In the genomic region with DNA sequence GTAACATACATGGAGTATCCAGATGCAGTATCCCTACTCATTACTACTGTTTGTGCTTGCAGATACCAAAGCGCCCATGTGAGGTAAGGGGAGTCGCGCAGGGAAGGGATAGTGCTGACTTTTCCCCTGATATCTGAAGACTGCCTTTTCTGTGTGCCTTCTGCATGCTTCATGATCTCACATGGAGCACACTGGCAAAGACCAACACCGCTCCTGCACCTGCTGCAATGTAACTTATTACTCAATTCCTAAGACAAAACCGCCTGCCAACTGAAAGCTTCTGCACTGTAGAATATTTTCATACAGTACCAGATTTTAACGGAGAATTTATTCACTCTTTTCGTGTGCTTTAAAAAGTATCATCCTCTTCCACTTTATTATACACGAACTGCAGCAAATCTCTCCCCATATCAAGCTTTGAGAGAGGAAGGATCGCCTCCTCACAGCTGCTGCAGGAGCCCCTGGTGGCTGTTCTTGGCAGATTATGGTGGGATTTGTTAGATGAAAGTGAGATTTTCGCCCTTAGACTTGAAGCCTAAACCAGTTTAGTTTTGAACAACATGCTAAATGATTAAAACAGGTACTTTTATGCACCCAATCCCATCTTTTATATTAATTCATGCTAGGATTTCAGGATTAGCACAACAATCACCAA, we compare ENCODE assay signal across 3 cellular contexts.
TF ChIP-seq lines count a peak whose summit lies in the region.

No MANE protein-coding gene starts in this region.

TF ChIP-seq in SK-N-SH, 30 proteins besides CTCF, POLR2A, EP300 and RAD21:
- TF ChIP-seq FOXJ3 (CRISPR knock-in tag; IDR thresholded peaks at IDR 0.05) (no peak), JUND (IDR thresholded peaks at IDR 0.05) (no peak), MXI1 (IDR thresholded peaks at IDR 0.05; ENCODE audit: low read depth, low read length) (no peak), SMC3 (IDR thresholded peaks at IDR 0.05; ENCODE audit: low read depth, low read length) (no peak), EZH2phosphoT487 (IDR thresholded peaks at IDR 0.05; ENCODE audit: borderline replicate concordance, low read depth) (no peak), RCOR1 (IDR thresholded peaks at IDR 0.05; ENCODE audit: low read length) (no peak), YY1 (IDR thresholded peaks at IDR 0.05; ENCODE audit: low read depth) (no peak), ELF1 (IDR thresholded peaks at IDR 0.05) (no peak), SIN3A (IDR thresholded peaks at IDR 0.05; ENCODE audit: borderline replicate concordance, low read depth, low read length) (no peak)
- TF ChIP-seq, protein P1, sequence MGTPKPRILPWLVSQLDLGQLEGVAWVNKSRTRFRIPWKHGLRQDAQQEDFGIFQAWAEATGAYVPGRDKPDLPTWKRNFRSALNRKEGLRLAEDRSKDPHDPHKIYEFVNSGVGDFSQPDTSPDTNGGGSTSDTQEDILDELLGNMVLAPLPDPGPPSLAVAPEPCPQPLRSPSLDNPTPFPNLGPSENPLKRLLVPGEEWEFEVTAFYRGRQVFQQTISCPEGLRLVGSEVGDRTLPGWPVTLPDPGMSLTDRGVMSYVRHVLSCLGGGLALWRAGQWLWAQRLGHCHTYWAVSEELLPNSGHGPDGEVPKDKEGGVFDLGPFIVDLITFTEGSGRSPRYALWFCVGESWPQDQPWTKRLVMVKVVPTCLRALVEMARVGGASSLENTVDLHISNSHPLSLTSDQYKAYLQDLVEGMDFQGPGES (IDR thresholded peaks at IDR 0.05; ENCODE audit: low read depth, low read length): no peak
- TF ChIP-seq, protein P2, sequence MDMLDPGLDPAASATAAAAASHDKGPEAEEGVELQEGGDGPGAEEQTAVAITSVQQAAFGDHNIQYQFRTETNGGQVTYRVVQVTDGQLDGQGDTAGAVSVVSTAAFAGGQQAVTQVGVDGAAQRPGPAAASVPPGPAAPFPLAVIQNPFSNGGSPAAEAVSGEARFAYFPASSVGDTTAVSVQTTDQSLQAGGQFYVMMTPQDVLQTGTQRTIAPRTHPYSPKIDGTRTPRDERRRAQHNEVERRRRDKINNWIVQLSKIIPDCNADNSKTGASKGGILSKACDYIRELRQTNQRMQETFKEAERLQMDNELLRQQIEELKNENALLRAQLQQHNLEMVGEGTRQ (IDR thresholded peaks at IDR 0.05; ENCODE audit: borderline replicate concordance, low read depth, low read length): no peak
TF ChIP-seq in SK-N-SH: peak in this region for 0.

TF ChIP-seq in SK-N-SH treated with all-trans-retinoic acid at 6 μM for 48 hours, 23 proteins besides CTCF, POLR2A, EP300 and RAD21:
- TF ChIP-seq ARNTL (CRISPR knock-in tag; IDR thresholded peaks at IDR 0.05; ENCODE audit: borderline replicate concordance, low read depth) (no peak), ESRRG (CRISPR knock-in tag; IDR thresholded peaks at IDR 0.05) (no peak), TOX (CRISPR knock-in tag; IDR thresholded peaks at IDR 0.05; ENCODE audit: borderline replicate concordance) (no peak), BACH2 (CRISPR knock-in tag; IDR thresholded peaks at IDR 0.05; ENCODE audit: borderline replicate concordance) (no peak), SNAI2 (CRISPR knock-in tag; IDR thresholded peaks at IDR 0.05) (no peak), ZFP30 (CRISPR knock-in tag; IDR thresholded peaks at IDR 0.05) (no peak), ZFP3 (CRISPR knock-in tag; IDR thresholded peaks at IDR 0.05) (no peak), RARB (CRISPR knock-in tag; IDR thresholded peaks at IDR 0.05) (no peak), ZNF565 (CRISPR knock-in tag; conservative IDR thresholded peaks at IDR 0.05; ENCODE audit: low read depth) (no peak), ZNF8 (CRISPR knock-in tag; IDR thresholded peaks at IDR 0.05) (no peak), PPARA (CRISPR knock-in tag; IDR thresholded peaks at IDR 0.05; ENCODE audit: borderline replicate concordance) (no peak), ZNF70 (CRISPR knock-in tag; IDR thresholded peaks at IDR 0.05) (no peak), TCF4 (CRISPR knock-in tag; IDR thresholded peaks at IDR 0.05; ENCODE audit: borderline replicate concordance) (no peak), OSR1 (CRISPR knock-in tag; IDR thresholded peaks at IDR 0.05) (no peak)
- TF ChIP-seq, protein P3, sequence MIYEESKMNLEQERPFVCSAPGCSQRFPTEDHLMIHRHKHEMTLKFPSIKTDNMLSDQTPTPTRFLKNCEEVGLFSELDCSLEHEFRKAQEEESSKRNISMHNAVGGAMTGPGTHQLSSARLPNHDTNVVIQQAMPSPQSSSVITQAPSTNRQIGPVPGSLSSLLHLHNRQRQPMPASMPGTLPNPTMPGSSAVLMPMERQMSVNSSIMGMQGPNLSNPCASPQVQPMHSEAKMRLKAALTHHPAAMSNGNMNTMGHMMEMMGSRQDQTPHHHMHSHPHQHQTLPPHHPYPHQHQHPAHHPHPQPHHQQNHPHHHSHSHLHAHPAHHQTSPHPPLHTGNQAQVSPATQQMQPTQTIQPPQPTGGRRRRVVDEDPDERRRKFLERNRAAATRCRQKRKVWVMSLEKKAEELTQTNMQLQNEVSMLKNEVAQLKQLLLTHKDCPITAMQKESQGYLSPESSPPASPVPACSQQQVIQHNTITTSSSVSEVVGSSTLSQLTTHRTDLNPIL (CRISPR knock-in tag; IDR thresholded peaks at IDR 0.05; ENCODE audit: low read depth): no peak
- TF ChIP-seq, protein P4, sequence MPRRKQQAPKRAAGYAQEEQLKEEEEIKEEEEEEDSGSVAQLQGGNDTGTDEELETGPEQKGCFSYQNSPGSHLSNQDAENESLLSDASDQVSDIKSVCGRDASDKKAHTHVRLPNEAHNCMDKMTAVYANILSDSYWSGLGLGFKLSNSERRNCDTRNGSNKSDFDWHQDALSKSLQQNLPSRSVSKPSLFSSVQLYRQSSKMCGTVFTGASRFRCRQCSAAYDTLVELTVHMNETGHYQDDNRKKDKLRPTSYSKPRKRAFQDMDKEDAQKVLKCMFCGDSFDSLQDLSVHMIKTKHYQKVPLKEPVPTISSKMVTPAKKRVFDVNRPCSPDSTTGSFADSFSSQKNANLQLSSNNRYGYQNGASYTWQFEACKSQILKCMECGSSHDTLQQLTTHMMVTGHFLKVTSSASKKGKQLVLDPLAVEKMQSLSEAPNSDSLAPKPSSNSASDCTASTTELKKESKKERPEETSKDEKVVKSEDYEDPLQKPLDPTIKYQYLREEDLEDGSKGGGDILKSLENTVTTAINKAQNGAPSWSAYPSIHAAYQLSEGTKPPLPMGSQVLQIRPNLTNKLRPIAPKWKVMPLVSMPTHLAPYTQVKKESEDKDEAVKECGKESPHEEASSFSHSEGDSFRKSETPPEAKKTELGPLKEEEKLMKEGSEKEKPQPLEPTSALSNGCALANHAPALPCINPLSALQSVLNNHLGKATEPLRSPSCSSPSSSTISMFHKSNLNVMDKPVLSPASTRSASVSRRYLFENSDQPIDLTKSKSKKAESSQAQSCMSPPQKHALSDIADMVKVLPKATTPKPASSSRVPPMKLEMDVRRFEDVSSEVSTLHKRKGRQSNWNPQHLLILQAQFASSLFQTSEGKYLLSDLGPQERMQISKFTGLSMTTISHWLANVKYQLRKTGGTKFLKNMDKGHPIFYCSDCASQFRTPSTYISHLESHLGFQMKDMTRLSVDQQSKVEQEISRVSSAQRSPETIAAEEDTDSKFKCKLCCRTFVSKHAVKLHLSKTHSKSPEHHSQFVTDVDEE (CRISPR knock-in tag; IDR thresholded peaks at IDR 0.05): no peak
- TF ChIP-seq, protein P5, sequence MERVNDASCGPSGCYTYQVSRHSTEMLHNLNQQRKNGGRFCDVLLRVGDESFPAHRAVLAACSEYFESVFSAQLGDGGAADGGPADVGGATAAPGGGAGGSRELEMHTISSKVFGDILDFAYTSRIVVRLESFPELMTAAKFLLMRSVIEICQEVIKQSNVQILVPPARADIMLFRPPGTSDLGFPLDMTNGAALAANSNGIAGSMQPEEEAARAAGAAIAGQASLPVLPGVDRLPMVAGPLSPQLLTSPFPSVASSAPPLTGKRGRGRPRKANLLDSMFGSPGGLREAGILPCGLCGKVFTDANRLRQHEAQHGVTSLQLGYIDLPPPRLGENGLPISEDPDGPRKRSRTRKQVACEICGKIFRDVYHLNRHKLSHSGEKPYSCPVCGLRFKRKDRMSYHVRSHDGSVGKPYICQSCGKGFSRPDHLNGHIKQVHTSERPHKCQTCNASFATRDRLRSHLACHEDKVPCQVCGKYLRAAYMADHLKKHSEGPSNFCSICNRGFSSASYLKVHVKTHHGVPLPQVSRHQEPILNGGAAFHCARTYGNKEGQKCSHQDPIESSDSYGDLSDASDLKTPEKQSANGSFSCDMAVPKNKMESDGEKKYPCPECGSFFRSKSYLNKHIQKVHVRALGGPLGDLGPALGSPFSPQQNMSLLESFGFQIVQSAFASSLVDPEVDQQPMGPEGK (CRISPR knock-in tag; IDR thresholded peaks at IDR 0.05; ENCODE audit: borderline replicate concordance): no peak
TF ChIP-seq in SK-N-SH treated with all-trans-retinoic acid at 6 μM for 48 hours: peak in this region for 0.

TF ChIP-seq in H1, 55 proteins besides CTCF, POLR2A, EP300 and RAD21:
- TF ChIP-seq BACH1 (IDR thresholded peaks at IDR 0.05; ENCODE audit: low read length): no peak
